9 cellular contexts compared by ENCODE assay signal in the genomic region with DNA sequence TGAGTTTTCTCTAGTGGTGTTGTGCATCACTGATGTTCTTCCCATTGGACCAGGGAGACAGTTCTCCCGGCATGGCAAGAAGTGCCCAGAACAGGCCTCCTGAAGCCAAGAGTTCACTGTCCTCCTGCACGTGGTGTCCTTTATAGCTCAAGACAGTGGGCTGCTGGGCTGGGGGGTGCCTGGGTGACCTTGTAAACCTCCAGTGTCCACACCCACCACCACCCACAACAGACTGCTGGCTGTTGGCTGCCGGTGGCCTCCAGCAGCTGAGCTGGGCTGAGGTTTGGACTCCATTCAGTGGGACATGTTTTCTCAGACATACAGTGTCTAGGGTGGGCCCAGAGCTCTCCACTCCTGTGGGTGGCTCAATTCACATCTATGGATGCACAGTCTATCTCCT. TPM values are rescaled to one million over a fixed set of nuclear protein-coding genes. Genes with fewer than 3 reads are reported as not detected.
DNase-seq lines count a peak whose midpoint lies in the region; ATAC-seq and TF ChIP-seq lines count a peak whose summit lies in the region.
"Had no signal": no experiment of that assay in that cellular context is flagged by ENCODE, and none has a peak within 500 bp of the region (broad histone marks: within the 10 kb centered on the region; RNA-seq: fewer than 3 reads in every experiment).

No MANE protein-coding gene starts in this region.

- H3K4me3 ChIP-seq in iPS-20b (ENCODE audit: low read length) (peak overlapping the region; percentile 92; the same call in 1 of the 2 replicates), stomach (peak overlapping the region; percentile 72 to 95 (median 80)), WERI-Rb-1 (ENCODE audit: low read depth, low read length) (no peak overlapping the region), aorta (ENCODE audit: low read length in 2 of 2) (peak overlapping the region in 1 of 2 donors; percentile 73)

- no peaks in the 10 kb centered on the region for H3K9me3 Mint-ChIP-seq in activated T-cell treated with anti-CD3 and anti-CD28 coated beads, Interleukin-2, amount 50 U/mL, for 4 hours
- no peaks in the 10 kb centered on the region for H3K9me3 Mint-ChIP-seq in activated CD8-positive, alpha-beta T cell treated with anti-CD3 and anti-CD28 coated beads, Interleukin-2, amount 10 ng/mL, durations not matched to agents 7 days and 5 days (ENCODE audit: insufficient read depth)

- TF ChIP-seq CTCF in stomach (IDR thresholded peaks at IDR 0.05) (no peak), WERI-Rb-1 (IDR thresholded peaks at IDR 0.05; ENCODE audit: low read depth, low read length) (no peak)

- POLR2A ChIA-PET in activated CD8-positive, alpha-beta T cell treated with anti-CD3 and anti-CD28 coated beads, Interleukin-2, amount 10 ng/mL, durations not matched to agents 7 days and 5 days (lab: Charles Lee): interaction anchor here (1.1 to 3.8 kb wide), 4 partner anchors 15 to 91 kb away, joined by 3 to 23 read pairs (median 5); no protein-coding TSS in a partner anchor

- H3K27me3 Mint-ChIP-seq in activated T-cell treated with anti-CD3 and anti-CD28 coated beads, Interleukin-2, amount 50 U/mL, for 4 hours (ENCODE audit: low read depth): no peaks in the 10 kb centered on the region
- no peaks in the 10 kb centered on the region for H3K27me3 Mint-ChIP-seq in activated CD8-positive, alpha-beta T cell treated with anti-CD3 and anti-CD28 coated beads, Interleukin-2, amount 10 ng/mL, durations not matched to agents 7 days and 5 days (ENCODE audit: low read depth)

- H3K27me3 ChIP-seq in iPS-20b (ENCODE audit: insufficient read depth, low read length) (no peaks in the 10 kb centered on the region), stomach (no peaks in the 10 kb centered on the region), WERI-Rb-1 (ENCODE audit: insufficient read depth, low read depth, severe bottlenecking) (no peaks in the 10 kb centered on the region), aorta (ENCODE audit: control insufficient read depth in 1 of 2, insufficient read depth in 2 of 2, low read length in 1 of 2) (no peaks in the 10 kb centered on the region)

- peaks cover 52% of the 10 kb centered on the region for H3K4me1 Mint-ChIP-seq in activated T-cell treated with anti-CD3 and anti-CD28 coated beads, Interleukin-2, amount 50 U/mL, for 4 hours (ENCODE audit: low read depth)
- H3K4me1 Mint-ChIP-seq in activated CD8-positive, alpha-beta T cell treated with anti-CD3 and anti-CD28 coated beads, Interleukin-2, amount 10 ng/mL, durations not matched to agents 7 days and 5 days (ENCODE audit: low read depth): peaks cover 65% of the 10 kb centered on the region

- H3K27ac Mint-ChIP-seq in activated CD8-positive, alpha-beta T cell treated with anti-CD3 and anti-CD28 coated beads, Interleukin-2, amount 10 ng/mL, durations not matched to agents 7 days and 5 days: peak overlapping the region; percentile 95

- no peaks in the 10 kb centered on the region for H3K36me3 Mint-ChIP-seq in activated T-cell treated with anti-CD3 and anti-CD28 coated beads, Interleukin-2, amount 50 U/mL, for 4 hours (ENCODE audit: insufficient read depth)
- peaks cover 26% of the 10 kb centered on the region for H3K36me3 Mint-ChIP-seq in activated CD8-positive, alpha-beta T cell treated with anti-CD3 and anti-CD28 coated beads, Interleukin-2, amount 10 ng/mL, durations not matched to agents 7 days and 5 days (ENCODE audit: low read depth)

- peak overlapping the region; percentile 98 for H3K4me3 Mint-ChIP-seq in activated T-cell treated with anti-CD3 and anti-CD28 coated beads, Interleukin-2, amount 50 U/mL, for 4 hours
- peak overlapping the region; percentile 99 for H3K4me3 Mint-ChIP-seq in activated CD8-positive, alpha-beta T cell treated with anti-CD3 and anti-CD28 coated beads, Interleukin-2, amount 10 ng/mL, durations not matched to agents 7 days and 5 days

- 67 to 91% (median 81%) methylated on average over 2 to 3 of the region's 3 CpGs for WGBS in stomach, 5 donors
- 21 to 23% methylated on average over 3 of the region's 3 CpGs for WGBS in aorta, 2 donors

- no peak overlapping the region for H3K27ac ChIP-seq in iPS-20b (ENCODE audit: low read length)
- peak overlapping the region in 3 of 5 donors; percentile 87 to 95 (median 95) for H3K27ac ChIP-seq in stomach
- no peak overlapping the region for H3K27ac ChIP-seq in WERI-Rb-1
- H3K27ac ChIP-seq in aorta (ENCODE audit: low read depth in 1 of 2, low read length in 2 of 2): no peak overlapping the region

- H3K9me3 ChIP-seq in iPS-20b (ENCODE audit: insufficient read depth, low read depth, low read length) (no peaks in the 10 kb centered on the region), stomach (no peaks in the 10 kb centered on the region), WERI-Rb-1 (ENCODE audit: severe bottlenecking) (no peaks in the 10 kb centered on the region), aorta (ENCODE audit: control insufficient read depth, low read length) (no peaks in the 10 kb centered on the region)

- CTCF ChIA-PET in activated CD8-positive, alpha-beta T cell treated with anti-CD3 and anti-CD28 coated beads, Interleukin-2, amount 10 ng/mL, durations not matched to agents 7 days and 5 days (lab: Charles Lee): interaction anchor here (4.3 kb wide), 1 partner anchor 7 kb away, joined by 15 read pairs; no protein-coding TSS in a partner anchor

- DNase-seq in activated T-cell treated with anti-CD3 and anti-CD28 coated beads, Interleukin-2, amount 50 U/mL, for 4 hours: no peak
- no peak for DNase-seq in activated T-cell treated with anti-CD3 and anti-CD28 coated beads, Interleukin-2, amount 50 U/mL, for 1 hour
- no peak for DNase-seq in activated CD8-positive, alpha-beta T cell treated with anti-CD3 and anti-CD28 coated beads, Interleukin-2, amount 10 ng/mL, durations not matched to agents 7 days and 5 days
- DNase-seq in stomach: no peak
- DNase-seq in WERI-Rb-1: no peak
- no peak for DNase-seq in aorta
- DNase-seq: stimulated activated CD4-positive, alpha-beta T cell treated with anti-CD3 and anti-CD28 coated beads, Interleukin-12 subunit alpha, Interleukin-12 subunit beta, amount 100 ng/mL, for 4 hours had no signal

- ATAC-seq in activated T-cell treated with anti-CD3 and anti-CD28 coated beads, Interleukin-2, amount 50 U/mL, for 4 hours: no peak
- ATAC-seq in activated CD8-positive, alpha-beta T cell treated with anti-CD3 and anti-CD28 coated beads, Interleukin-2, amount 10 ng/mL, durations not matched to agents 7 days and 5 days: no peak
- ATAC-seq in HG03460 (IDR thresholded peaks at IDR 0.05; ENCODE audit: unreplicated experiment): no peak
- no peak for ATAC-seq in aorta (ENCODE audit: low FRiP score)

- TF ChIP-seq POLR2A in stomach (IDR thresholded peaks at IDR 0.05): no peak

- TF ChIP-seq EP300 in stomach (IDR thresholded peaks at IDR 0.05): no peak

- H3K9ac ChIP-seq in iPS-20b (ENCODE audit: low read depth, low read length): no peak overlapping the region

- no peaks in the 10 kb centered on the region for H3K36me3 ChIP-seq in iPS-20b (ENCODE audit: insufficient read depth, low read depth, low read length)
- H3K36me3 ChIP-seq in stomach: no peaks in the 10 kb centered on the region
- H3K36me3 ChIP-seq in WERI-Rb-1: no peaks in the 10 kb centered on the region; the same call in 1 of the 2 replicates
- no peaks in the 10 kb centered on the region for H3K36me3 ChIP-seq in aorta (ENCODE audit: control insufficient read depth in 1 of 2, insufficient read depth in 2 of 2, low read length in 1 of 2)

- intact Hi-C loops in stomach (cut with DNase I; ENCODE audit: low total_unique reads): loop anchor here (10.0 kb wide), 1 partner anchor 64 kb away; no protein-coding TSS in a partner anchor
- intact Hi-C loops in aorta (cut with DNase I): no loop called here

- H3K4me1 ChIP-seq in iPS-20b (ENCODE audit: insufficient read depth, low read length) (peaks cover 33% of the 10 kb centered on the region), stomach (peaks cover 29 to 81% (median 62%) of the 10 kb centered on the region in 4 donors), aorta (ENCODE audit: control insufficient read depth in 1 of 2, insufficient read depth in 2 of 2, low read length in 2 of 2) (peaks cover 0 to 8% of the 10 kb centered on the region in 2 donors)

RNA-seq across cellular contexts. Expression of gene HK1, which starts 42.2 kb away (rescaled TPM):
- 100 to 1,000 TPM; 147 to 169 (median 165) TPM for total RNA-seq in activated T-cell treated with anti-CD3 and anti-CD28 coated beads, Interleukin-2, amount 50 U/mL, for 4 hours
- total RNA-seq in activated CD8-positive, alpha-beta T cell treated with anti-CD3 and anti-CD28 coated beads, Interleukin-2, amount 10 ng/mL, durations not matched to agents 7 days and 5 days: 100 to 1,000 TPM; 153 to 154 TPM
- total RNA-seq in stomach: 10 to 100 TPM; 32.7 to 60.9 (median 54.5) TPM
- polyA plus RNA-seq in stomach: 10 to 100 TPM; 42.6 to 48.0 (median 43.7) TPM
- 100 to 1,000 TPM; 117 to 133 TPM for total RNA-seq in aorta
- 10 to 100 TPM; 41.7 to 67.6 TPM for polyA plus RNA-seq in aorta

Comparison
In these comparisons a context has a peak if more than half of its experiments do, and no peak if none do; other contexts are left out.
1. H3K27ac ChIP-seq: peak in stomach (3 of 5); none in iPS-20b (single experiment), WERI-Rb-1 (single experiment) and aorta (0 of 2).